In genomic region chr11:73652046-73652730, GRCh38 we compare ENCODE assay signal across 14 cellular contexts. TPM values are rescaled to one million over a fixed set of nuclear protein-coding genes. Genes with fewer than 3 reads are reported as not detected.
DNase-seq lines count a peak whose midpoint lies in the region; ATAC-seq, FAIRE-seq and TF ChIP-seq lines count a peak whose summit lies in the region.
"Had no signal": no experiment of that assay in that cellular context is flagged by ENCODE, and none has a peak within 500 bp of the region (broad histone marks: within the 10 kb centered on the region; RNA-seq: fewer than 3 reads in every experiment).

No MANE protein-coding gene starts in this region.

- no peaks in the 10 kb centered on the region for H3K79me2 ChIP-seq in K562 (ENCODE audit: control insufficient read depth, insufficient read depth, low read length)

- H3K36me3 ChIP-seq in K562 (ENCODE audit: control insufficient read depth, insufficient read depth, low read length) (no peaks in the 10 kb centered on the region), tibial nerve (peaks cover 0 to 17% (median 0%) of the 10 kb centered on the region in 3 donors), thyroid gland (no peaks in the 10 kb centered on the region)
- H3K36me3 ChIP-seq: neutrophil, thoracic aorta had no signal

- H2AFZ ChIP-seq in K562 (ENCODE audit: low read depth, low read length): no peak overlapping the region

- H3K27me3 ChIP-seq in K562 (ENCODE audit: control insufficient read depth in 2 of 2, insufficient read depth in 2 of 2, low read length in 2 of 2): peaks cover 20 to 63% of the 10 kb centered on the region in 2 experiments
- H3K27me3 ChIP-seq in tibial nerve: no peaks in the 10 kb centered on the region
- no peaks in the 10 kb centered on the region for H3K27me3 ChIP-seq in thyroid gland

- TF ChIP-seq EP300 in K562 (IDR thresholded peaks at IDR 0.05; ENCODE audit: low read length) (no peak), tibial nerve (IDR thresholded peaks at IDR 0.05) (peak in 1 of 2 donors; percentile 67)

- no peak for FAIRE-seq in K562 (lab: Jason Lieb, UNC)
- FAIRE-seq: A204.1 had no signal

- peaks cover 0 to 11% of the 10 kb centered on the region in 2 experiments; a peak in 3 of 5 replicates for H3K4me1 ChIP-seq in K562 (replicated peaks in 1 of 2; ENCODE audit: control insufficient read depth in 2 of 2, insufficient read depth in 2 of 2, low read length in 2 of 2)
- peaks cover 0 to 56% (median 15%) of the 10 kb centered on the region in 4 donors for H3K4me1 ChIP-seq in tibial nerve
- H3K4me1 ChIP-seq in thyroid gland: peaks cover 10 to 11% of the 10 kb centered on the region in 2 donors

- BruUV-seq in K562 (replicated peaks; lab: Mats Ljungman, UMichigan): no TSS peak

- H3K27ac ChIP-seq in K562 (ENCODE audit: extremely low read depth, low read depth, low read length) (no peak overlapping the region), tibial nerve (peak overlapping the region; percentile 62 to 87 (median 76)), thyroid gland (no peak overlapping the region)
- H3K27ac ChIP-seq: neutrophil, thoracic aorta had no signal

- POLR2A ChIA-PET in K562 (lab: Yijun Ruan, JAX): no interaction called here
- POLR2A ChIA-PET in naive thymus-derived CD8-positive, alpha-beta T cell (lab: Charles Lee): no interaction called here

- intact Hi-C loops in K562 (cut with micrococcal nuclease): no loop called here
- intact Hi-C loops in thyroid gland (cut with DNase I): no loop called here

- TF ChIP-seq RAD21 in K562 (CRISPR knock-in tag; conservative IDR thresholded peaks at IDR 0.05 in 1 of 2, IDR thresholded peaks at IDR 0.05 in 1 of 2): no peak

- in situ Hi-C loops in K562 (cut with MboI): no loop called here

- H3K27ac Mint-ChIP-seq in naive thymus-derived CD8-positive, alpha-beta T cell: peak overlapping the region in 1 of 10 donors; percentile 50
- H3K27ac Mint-ChIP-seq: activated CD4-positive, alpha-beta memory T cell treated with anti-CD3 and anti-CD28 coated beads for 36 hours had no signal

- WGBS in K562 (ENCODE audit: insufficient coverage, low coverage, missing lambda C conversion rate): 2% methylated on average over 8 of the region's 8 CpGs
- WGBS in tibial nerve, 2 donors: 23 to 51% methylated on average over 4 to 8 of the region's 8 CpGs
- 61 to 67% methylated on average over 7 to 8 of the region's 8 CpGs for WGBS in thyroid gland, 2 donors

- no peak for TF ChIP-seq POLR2A in K562 (conservative IDR thresholded peaks at IDR 0.05)
- no peak for TF ChIP-seq POLR2A in tibial nerve (IDR thresholded peaks at IDR 0.05)
- TF ChIP-seq POLR2A in thyroid gland (IDR thresholded peaks at IDR 0.05): no peak

- CTCF ChIA-PET in K562 (lab: Yijun Ruan, JAX; ENCODE audit: low intra/inter-chr PET ratio): no interaction called here

- peaks cover 14 to 25% (median 20%) of the 10 kb centered on the region in 4 donors for H3K4me1 Mint-ChIP-seq in naive thymus-derived CD8-positive, alpha-beta T cell

- no peaks in the 10 kb centered on the region for H3K9me3 ChIP-seq in K562 (replicated peaks; ENCODE audit: control insufficient read depth, insufficient read depth, low read depth, low read length)
- H3K9me3 ChIP-seq in tibial nerve: no peaks in the 10 kb centered on the region
- H3K9me3 ChIP-seq in thyroid gland: no peaks in the 10 kb centered on the region
- H3K9me3 ChIP-seq: neutrophil, thoracic aorta had no signal

- H4K20me1 ChIP-seq in K562 (replicated peaks; ENCODE audit: control insufficient read depth, insufficient read depth, low read length): no peaks in the 10 kb centered on the region

- DNase-seq in NCI-H2029 (lab: John Stamatoyannopoulos, UW) (peak; percentile 34), NCI-H2029 treated with DMSO at 0.1 percent for 48 hours (lab: John Stamatoyannopoulos, UW) (no peak), K562 (ENCODE audit: extremely low read depth in 1 of 4, low spot score in 3 of 4) (no peak), left kidney (ENCODE audit: low read depth, low spot score) (peak; percentile 85), tibial nerve (ENCODE audit: low spot score in 2 of 2) (peak; percentile 37 to 62), thyroid gland (no peak)
- no peak for DNase-seq in naive thymus-derived CD8-positive, alpha-beta T cell
- DNase-seq: activated CD4-positive, alpha-beta memory T cell treated with anti-CD3 and anti-CD28 coated beads for 36 hours; KG1; stimulated activated CD4-positive, alpha-beta T cell treated with anti-CD3 and anti-CD28 coated beads, Interleukin-4, amount 100 ng/mL, for 24 hours had no signal

- H3K9ac ChIP-seq in K562 (ENCODE audit: insufficient read depth in 1 of 2, low read depth in 2 of 2, low read length in 2 of 2): no peak overlapping the region

- H3K36me3 Mint-ChIP-seq in naive thymus-derived CD8-positive, alpha-beta T cell: peaks cover 0 to 49% (median 2%) of the 10 kb centered on the region in 3 donors
- H3K36me3 Mint-ChIP-seq: activated CD4-positive, alpha-beta memory T cell treated with anti-CD3 and anti-CD28 coated beads for 36 hours had no signal

- no peak overlapping the region for H3K4me2 ChIP-seq in K562 (ENCODE audit: insufficient read depth, low read length)

- ATAC-seq in K562 (no peak), HG02588 (IDR thresholded peaks at IDR 0.05; ENCODE audit: unreplicated experiment) (no peak)
- no peak for ATAC-seq in naive thymus-derived CD8-positive, alpha-beta T cell

- H3K4me3 ChIP-seq in K562: no peak overlapping the region
- no peak overlapping the region for H3K4me3 ChIP-seq in tibial nerve
- H3K4me3 ChIP-seq in thyroid gland (replicated peaks in 1 of 3): no peak overlapping the region
- H3K4me3 ChIP-seq: thoracic aorta had no signal

- H3K9me3 Mint-ChIP-seq in naive thymus-derived CD8-positive, alpha-beta T cell: no peaks in the 10 kb centered on the region
- H3K9me3 Mint-ChIP-seq: activated CD4-positive, alpha-beta memory T cell treated with anti-CD3 and anti-CD28 coated beads for 36 hours had no signal

- H3K9me1 ChIP-seq in K562 (ENCODE audit: control insufficient read depth, insufficient read depth, low read length): no peaks in the 10 kb centered on the region

- no peaks in the 10 kb centered on the region for H3K27me3 Mint-ChIP-seq in naive thymus-derived CD8-positive, alpha-beta T cell
- H3K27me3 Mint-ChIP-seq: activated CD4-positive, alpha-beta memory T cell treated with anti-CD3 and anti-CD28 coated beads for 36 hours had no signal

- TF ChIP-seq CTCF in K562 (IDR thresholded peaks at IDR 0.05 in 2 of 3, conservative IDR thresholded peaks at IDR 0.05 in 1 of 3; ENCODE audit: insufficient read depth in 2 of 3, low read depth in 1 of 3, low read length in 3 of 3) (no peak), tibial nerve (IDR thresholded peaks at IDR 0.05) (peak in 1 of 5 experiments; percentile 11), thyroid gland (IDR thresholded peaks at IDR 0.05) (no peak)

- H3K4me3 Mint-ChIP-seq in naive thymus-derived CD8-positive, alpha-beta T cell: no peak overlapping the region
- H3K4me3 Mint-ChIP-seq: activated CD4-positive, alpha-beta memory T cell treated with anti-CD3 and anti-CD28 coated beads for 36 hours had no signal

RNA-seq across cellular contexts. Expression of gene PLEKHB1, which starts 5.8 kb away (rescaled TPM):
- total RNA-seq in K562 (2011; cell fraction: chromatin; rRNA removed; ENCODE audit: low replicate concordance): 0.60 TPM in 1 of 2 replicates, not detected in the other
- 1.2 TPM in 1 of 2 replicates, not detected in the other for total RNA-seq in K562 (2011; cell fraction: nucleolus; rRNA removed)
- total RNA-seq in K562 (2011; cell fraction: nucleoplasm; rRNA removed): not detected in 2 replicates
- total RNA-seq in K562 (2014; rRNA removed): 0.61 TPM in 1 of 2 replicates, not detected in the other
- total RNA-seq in K562 (2014; rRNA removed; fragmentation: Illumina TruSeq; extraction: Trizol): 0.10 and 0.25 TPM in 2 replicates
- total RNA-seq in K562 (2015; rRNA removed; fragmentation: Illumina TruSeq; extraction: Trizol): 0.07 TPM in 1 of 2 replicates, not detected in the other
- 0.27 and 0.62 TPM in 2 replicates for total RNA-seq in K562 (2021)
- 0.08 and 0.52 TPM in 2 replicates for polyA plus RNA-seq in K562 (2011; rRNA removed)
- polyA plus RNA-seq in K562 (2011; cell fraction: cytosol; rRNA removed): 0.13 and 0.55 TPM in 2 replicates
- 0.44 and 0.97 TPM in 2 replicates for polyA plus RNA-seq in K562 (2011; cell fraction: nucleus; rRNA removed)
- polyA plus RNA-seq in K562 (2012): 0.25 and 0.39 TPM in 2 replicates
- 0.10 and 0.12 TPM in 2 replicates for polyA plus RNA-seq in K562 (2014; fragmentation: Illumina TruSeq; extraction: Trizol)
- under 1 TPM; 0.13 to 0.17 TPM for polyA plus RNA-seq in K562 (2014; fragmentation: Nextera tagmentation; extraction: Ambion mirVana)
- polyA plus RNA-seq in K562 (2014; rRNA removed): 0.49 TPM in 1 of 2 replicates, not detected in the other
- 0.14 TPM in 1 of 2 replicates, not detected in the other for polyA minus RNA-seq in K562 (2011; rRNA and poly(A)+ RNA removed)
- not detected in 2 replicates for polyA minus RNA-seq in K562 (2011; cell fraction: cytosol; rRNA and poly(A)+ RNA removed)
- not detected in 2 replicates for polyA minus RNA-seq in K562 (2011; cell fraction: nucleus; rRNA and poly(A)+ RNA removed)
- total RNA-seq in tibial nerve: 100 to 1,000 TPM in 3 of 4 donors, 10 to 100 TPM in 1; 71.4 to 226 (median 206) TPM
- total RNA-seq in naive thymus-derived CD8-positive, alpha-beta T cell: 10 to 100 TPM; 79.1 to 86.8 TPM
- polyA plus RNA-seq in naive thymus-derived CD8-positive, alpha-beta T cell: 100 to 1,000 TPM; 103 to 155 (median 148) TPM
- total RNA-seq in thyroid gland: 10 to 100 TPM; 25.1 to 98.8 (median 77.4) TPM

RNA-seq across cellular contexts. Expression of gene FAM168A, which starts 54.3 kb away (rescaled TPM):
- total RNA-seq in K562 (2011; cell fraction: chromatin; rRNA removed; ENCODE audit: low replicate concordance): 6.6 and 8.0 TPM in 2 replicates
- total RNA-seq in K562 (2011; cell fraction: nucleolus; rRNA removed): 3.7 and 4.7 TPM in 2 replicates
- total RNA-seq in K562 (2011; cell fraction: nucleoplasm; rRNA removed): 8.6 and 13.1 TPM in 2 replicates
- 2.5 and 2.7 TPM in 2 replicates for total RNA-seq in K562 (2014; rRNA removed)
- 2.6 and 2.9 TPM in 2 replicates for total RNA-seq in K562 (2014; rRNA removed; fragmentation: Illumina TruSeq; extraction: Trizol)
- total RNA-seq in K562 (2015; rRNA removed; fragmentation: Illumina TruSeq; extraction: Trizol): 3.5 and 4.4 TPM in 2 replicates
- 7.1 and 7.2 TPM in 2 replicates for total RNA-seq in K562 (2021)
- polyA plus RNA-seq in K562 (2011; rRNA removed): 3.0 and 4.8 TPM in 2 replicates
- polyA plus RNA-seq in K562 (2011; cell fraction: cytosol; rRNA removed): 4.2 and 4.7 TPM in 2 replicates
- 10.6 and 13.9 TPM in 2 replicates for polyA plus RNA-seq in K562 (2011; cell fraction: nucleus; rRNA removed)
- polyA plus RNA-seq in K562 (2012): 5.3 and 8.3 TPM in 2 replicates
- polyA plus RNA-seq in K562 (2014; fragmentation: Illumina TruSeq; extraction: Trizol): 4.8 TPM in 2 replicates
- polyA plus RNA-seq in K562 (2014; fragmentation: Nextera tagmentation; extraction: Ambion mirVana): under 1 TPM; 0.44 to 0.69 TPM
- polyA plus RNA-seq in K562 (2014; rRNA removed): 2.5 and 3.5 TPM in 2 replicates
- polyA minus RNA-seq in K562 (2011; rRNA and poly(A)+ RNA removed): 3.7 and 4.9 TPM in 2 replicates
- polyA minus RNA-seq in K562 (2011; cell fraction: cytosol; rRNA and poly(A)+ RNA removed): 3.2 and 3.5 TPM in 2 replicates
- polyA minus RNA-seq in K562 (2011; cell fraction: nucleus; rRNA and poly(A)+ RNA removed): 3.6 and 4.6 TPM in 2 replicates
- 10 to 100 TPM; 28.8 to 53.5 (median 30.6) TPM for total RNA-seq in tibial nerve
- 10 to 100 TPM; 19.6 to 21.7 TPM for total RNA-seq in naive thymus-derived CD8-positive, alpha-beta T cell
- polyA plus RNA-seq in naive thymus-derived CD8-positive, alpha-beta T cell: 1 to 10 TPM; 2.6 to 5.0 (median 2.7) TPM
- total RNA-seq in thyroid gland: 10 to 100 TPM; 32.7 to 51.0 (median 40.2) TPM

Comparison
In these comparisons a context has a peak if more than half of its experiments do, and no peak if none do; other contexts are left out.
1. DNase-seq: peak in NCI-H2029 (single experiment), left kidney (single experiment) and tibial nerve (2 of 2); none in NCI-H2029 treated with DMSO at 0.1 percent for 48 hours (single experiment), K562 (0 of 4), naive thymus-derived CD8-positive, alpha-beta T cell (0 of 10) and thyroid gland (0 of 2).
2. H3K27ac ChIP-seq: peak in tibial nerve (4 of 4); none in K562 (single experiment) and thyroid gland (0 of 3).
3. RNA of gene PLEKHB1, which starts 5.8 kb away (total RNA-seq): 71.4 to 226 TPM in tibial nerve, 25.1 to 98.8 TPM in thyroid gland and 79.1 to 86.8 TPM in naive thymus-derived CD8-positive, alpha-beta T cell; 0.07 to 1.2 TPM in K562; every median in the first group is over 10 times any median in the second.